ENCODE assay signal across 8 cellular contexts in the genomic region with DNA sequence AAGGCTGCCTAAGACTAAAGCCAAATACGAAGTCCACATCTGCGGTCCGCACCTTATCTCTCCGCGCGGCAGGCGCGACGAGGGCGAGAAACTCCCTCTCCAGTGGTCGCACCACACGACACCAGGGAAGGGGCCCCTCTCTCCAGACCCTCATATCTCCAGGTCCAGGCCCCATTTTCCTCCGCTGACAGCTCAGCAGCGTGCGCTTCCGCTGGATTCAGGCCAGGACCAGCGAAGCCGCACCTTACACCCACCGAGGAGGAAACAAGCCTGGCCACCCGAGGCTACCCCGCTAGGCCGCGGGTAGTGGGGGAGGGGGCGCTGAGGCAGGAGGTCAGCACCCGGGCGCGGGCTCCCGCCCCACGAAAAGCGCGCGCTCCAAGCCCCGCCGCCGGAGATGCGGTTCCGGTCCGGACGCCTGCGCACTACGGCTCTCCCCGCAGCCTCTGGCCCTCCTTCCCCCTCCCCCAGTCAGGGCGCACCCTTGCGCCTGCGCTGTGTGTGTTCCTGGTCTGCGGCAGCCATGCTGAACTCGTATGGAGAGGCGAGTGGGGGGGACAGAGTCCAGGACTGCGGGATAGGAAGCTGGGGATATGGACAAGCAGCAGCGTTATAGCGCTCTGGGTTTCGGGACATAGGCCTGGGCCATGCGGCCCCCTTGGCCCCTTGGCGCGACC. TPM values are rescaled to one million over a fixed set of nuclear protein-coding genes. Genes with fewer than 3 reads are reported as not detected.
DNase-seq lines count a peak whose midpoint lies in the region; ATAC-seq and TF ChIP-seq lines count a peak whose summit lies in the region.

A gene (plus strand): TSS at position 502 of the 677 bp plus-strand sequence. CDS start 4,305 bp downstream, outside the sequence.

- peaks cover 3% of the 10 kb centered on the region for H3K27me3 Mint-ChIP-seq in type B pancreatic cell

- peak within 1 kb of the TSS; percentile 98 for H3K27ac Mint-ChIP-seq in type B pancreatic cell

- H3K4me3 ChIP-seq in adrenal gland (peak within 1 kb of the TSS; percentile 21 to 76 (median 74)), heart left ventricle (peak within 1 kb of the TSS; percentile 63 to 100 (median 80))

- peaks cover 11 to 34% of the 10 kb centered on the region in 2 donors for H3K4me1 ChIP-seq in adrenal gland (replicated peaks in 1 of 2)
- H3K4me1 ChIP-seq in heart left ventricle: peaks cover 0 to 42% (median 16%) of the 10 kb centered on the region in 12 donors

- H3K27ac ChIP-seq in adrenal gland (peak within 1 kb of the TSS; percentile 99 to 100 (median 100)), heart left ventricle (peak within 1 kb of the TSS; percentile 97 to 100 (median 100))

- ATAC-seq in HG02759 (IDR thresholded peaks at IDR 0.05; ENCODE audit: unreplicated experiment) (peak; percentile 34), heart left ventricle (peak; percentile 53 to 77 (median 68))

- peaks cover 14% of the 10 kb centered on the region for H3K36me3 Mint-ChIP-seq in type B pancreatic cell

- H3K36me3 ChIP-seq in adrenal gland (replicated peaks in 1 of 2) (peaks cover 0 to 9% of the 10 kb centered on the region in 2 donors), heart left ventricle (peaks cover 0 to 11% (median 9%) of the 10 kb centered on the region in 9 donors)

- no peaks in the 10 kb centered on the region for H3K27me3 ChIP-seq in adrenal gland
- no peaks in the 10 kb centered on the region for H3K27me3 ChIP-seq in heart left ventricle

- intact Hi-C loops in adrenal gland (cut with DNase I): no loop called here
- intact Hi-C loops in heart left ventricle (cut with DNase I): loop anchor here in 2 of 10 donors (5.0 kb wide), 2 partner anchors 36 to 126 kb away; a partner anchor contains a TSS
- intact Hi-C loops in posterior cingulate gyrus (cut with DNase I): loop anchor here (5.0 kb wide), 2 partner anchors 36 to 81 kb away; no protein-coding TSS in a partner anchor

- TF ChIP-seq CTCF in adrenal gland (IDR thresholded peaks at IDR 0.05) (no peak), heart left ventricle (IDR thresholded peaks at IDR 0.05) (no peak), type B pancreatic cell (conservative IDR thresholded peaks at IDR 0.05) (no peak)

- peak within 1 kb of the TSS; percentile 96 for H3K4me3 Mint-ChIP-seq in type B pancreatic cell

- no peaks in the 10 kb centered on the region for H3K9me3 Mint-ChIP-seq in type B pancreatic cell

- peaks cover 18% of the 10 kb centered on the region for H3K4me1 Mint-ChIP-seq in type B pancreatic cell (ENCODE audit: unreplicated experiment)

- no peaks in the 10 kb centered on the region for H3K9me3 ChIP-seq in adrenal gland (replicated peaks in 1 of 3)
- no peaks in the 10 kb centered on the region for H3K9me3 ChIP-seq in heart left ventricle

- WGBS in adrenal gland, 4 donors: 0 to 1% (median 1%) methylated on average over 29 to 55 of the region's 55 CpGs
- WGBS in heart left ventricle, 4 donors: 0 to 1% (median 0%) methylated on average over 12 to 55 of the region's 55 CpGs

- TF ChIP-seq POLR2A in adrenal gland (IDR thresholded peaks at IDR 0.05) (peak; percentile 77 to 84), heart left ventricle (IDR thresholded peaks at IDR 0.05) (peak in 1 of 2 donors; percentile 86)

- DNase-seq in GM03348 (ENCODE audit: low spot score): peak; percentile 96
- DNase-seq in NCI-H1436 treated with DMSO at 0.1 percent for 48 hours (lab: John Stamatoyannopoulos, UW): peak; percentile 83
- DNase-seq in T-helper 1 cell: peak; percentile 94 to 98 (median 95)
- peak; percentile 96 to 98 (median 97) for DNase-seq in adrenal gland
- DNase-seq in heart left ventricle: peak; percentile 97 to 99 (median 98)
- peak; percentile 93 to 99 (median 96) for DNase-seq in posterior cingulate gyrus
- DNase-seq in type B pancreatic cell (ENCODE audit: extremely low spot score, unreplicated experiment): peak; percentile 97

RNA-seq across cellular contexts. Expression of the gene that starts here (rescaled TPM):
- 100 to 1,000 TPM; 134 to 196 (median 165) TPM for total RNA-seq in adrenal gland
- polyA plus RNA-seq in adrenal gland: 100 to 1,000 TPM; 127 to 288 (median 152) TPM
- total RNA-seq in heart left ventricle: 100 to 1,000 TPM in 2 of 9 donors, 10 to 100 TPM in 7; 56.8 to 107 (median 73.5) TPM
- polyA plus RNA-seq in heart left ventricle: 10 to 100 TPM; 61.9 to 67.8 TPM
- total RNA-seq in type B pancreatic cell (ENCODE audit: low replicate concordance): 212 and 241 TPM in 2 replicates

Comparison
In these comparisons a context has a peak if more than half of its experiments do, and no peak if none do; other contexts are left out.
1. Peak in every context shown above with its lines: DNase-seq, ATAC-seq, H3K4me3 ChIP-seq and H3K27ac ChIP-seq.